In genomic region chr16:1446296-1447080, GRCh38 we compare ENCODE assay signal across 1 cellular context.
TF ChIP-seq lines count a peak whose summit lies in the region.

No MANE protein-coding gene starts in this region.

TF ChIP-seq in GM12878, 131 proteins besides CTCF, POLR2A, EP300 and RAD21:
- TF ChIP-seq PML (IDR thresholded peaks at IDR 0.05; ENCODE audit: low read length) (no peak), SRF (IDR thresholded peaks at IDR 0.05; ENCODE audit: low read depth in 2 of 2, low read length in 2 of 2) (0 out of 4 replicates have a peak, but pooled peaks of 1 of the 2 experiments have one; percentile 4), EED (IDR thresholded peaks at IDR 0.05; ENCODE audit: low read depth) (no peak)
